Comparison of ENCODE assay signal across 9 cellular contexts in genomic region chr7:24381919-24382505, GRCh38.
DNase-seq lines count a peak whose midpoint lies in the region; ATAC-seq, FAIRE-seq and TF ChIP-seq lines count a peak whose summit lies in the region.
"Had no signal": no experiment of that assay in that cellular context is flagged by ENCODE, and none has a peak within 500 bp of the region (broad histone marks: within the 10 kb centered on the region; RNA-seq: fewer than 3 reads in every experiment).

No MANE protein-coding gene starts in this region.

- H3K79me2 ChIP-seq in H9 (ENCODE audit: insufficient read depth, low read length), result no peaks in the 10 kb centered on the region

- H3K4me1 Mint-ChIP-seq in H9, result peaks cover 39 to 49% of the 10 kb centered on the region in 2 experiments
- no peaks in the 10 kb centered on the region for H3K4me1 Mint-ChIP-seq in activated CD8-positive, alpha-beta T cell treated with anti-CD3 and anti-CD28 coated beads, Interleukin-2, amount 10 ng/mL, durations not matched to agents 7 days and 5 days (ENCODE audit: low read depth)

- no peak overlapping the region for H3K56ac ChIP-seq in H9 (ENCODE audit: insufficient read length, low read depth, low read length)

- no peak overlapping the region for H4K8ac ChIP-seq in H9 (replicated peaks; ENCODE audit: insufficient read length, low read depth, low read length)

- no peak overlapping the region for H3K18ac ChIP-seq in H9 (ENCODE audit: insufficient read length, low read depth, low read length)

- no peak overlapping the region for H3K4ac ChIP-seq in H9 (ENCODE audit: low read depth, low read length)

- H3K4me3 ChIP-seq in GM12864 (ENCODE audit: low read depth, low read length), result no peak overlapping the region
- H3K4me3 ChIP-seq in fibroblast of mammary gland (ENCODE audit: control insufficient read depth, low read depth, low read length), result no peak overlapping the region

- TF ChIP-seq CTCF in GM12864 (IDR thresholded peaks at IDR 0.05; ENCODE audit: low read depth, low read length, missing control alignments) (peak; percentile 55), H9 (conservative IDR thresholded peaks at IDR 0.05) (peak; percentile 70), fibroblast of mammary gland (conservative IDR thresholded peaks at IDR 0.05; ENCODE audit: control insufficient read depth, insufficient read depth, low read depth, low read length) (peak; percentile 38)

- DNase-seq in GM12864 (ENCODE audit: low read depth) (peak; percentile 15), H9 (no peak), NCI-H82 (lab: John Stamatoyannopoulos, UW) (peak; percentile 48), fibroblast of mammary gland (ENCODE audit: low read depth) (peak; percentile 27), RCC 7860 (ENCODE audit: low spot score) (no peak)
- no peak for DNase-seq in activated CD8-positive, alpha-beta T cell treated with anti-CD3 and anti-CD28 coated beads, Interleukin-2, amount 10 ng/mL, durations not matched to agents 7 days and 5 days
- DNase-seq in activated effector memory CD4-positive, alpha-beta T cell treated with Interleukin-2 at 50 U/mL for 16 hours, result no peak

- H2AFZ ChIP-seq in H9 (ENCODE audit: low read length), result peak overlapping the region; percentile 67

- no peaks in the 10 kb centered on the region for H3K23me2 ChIP-seq in H9 (ENCODE audit: insufficient read length, low read depth, low read length, poor library complexity, severe bottlenecking)

- H4K5ac ChIP-seq in H9 (ENCODE audit: insufficient read length, low read depth, low read length), result no peak overlapping the region

- no peak for FAIRE-seq in RCC 7860 (lab: Jason Lieb, UNC)

- H3K27ac ChIP-seq in H9 (ENCODE audit: insufficient read length, low read depth, low read length), result no peak overlapping the region

- no peak overlapping the region for H2BK5ac ChIP-seq in H9 (ENCODE audit: insufficient read length, low read length)

- CTCF ChIA-PET in activated CD8-positive, alpha-beta T cell treated with anti-CD3 and anti-CD28 coated beads, Interleukin-2, amount 10 ng/mL, durations not matched to agents 7 days and 5 days (lab: Charles Lee), result interaction anchor here (1.0 to 1.4 kb wide), 3 partner anchors 12 to 519 kb away, joined by 3 to 4 read pairs (median 3); no protein-coding TSS in a partner anchor

- POLR2A ChIA-PET in activated CD8-positive, alpha-beta T cell treated with anti-CD3 and anti-CD28 coated beads, Interleukin-2, amount 10 ng/mL, durations not matched to agents 7 days and 5 days (lab: Charles Lee), result no interaction called here

- no peak overlapping the region for H2BK120ac ChIP-seq in H9 (ENCODE audit: low read depth, low read length, poor library complexity, severe bottlenecking)

- no peak overlapping the region for H3K14ac ChIP-seq in H9 (ENCODE audit: insufficient read depth, low read length)

- H4K91ac ChIP-seq in H9 (ENCODE audit: insufficient read length, low read depth, low read length), result no peak overlapping the region

- H2BK15ac ChIP-seq in H9 (ENCODE audit: low read depth, low read length), result 0 out of 2 replicates have a peak overlapping the region, but pooled peaks have one; percentile 81

- no peak overlapping the region for H3K4me2 ChIP-seq in H9 (ENCODE audit: insufficient read depth, insufficient read length, low read length)

- no peak overlapping the region for H2BK20ac ChIP-seq in H9 (ENCODE audit: low read depth, low read length, poor library complexity, severe bottlenecking)

- no peak for ATAC-seq in activated CD8-positive, alpha-beta T cell treated with anti-CD3 and anti-CD28 coated beads, Interleukin-2, amount 10 ng/mL, durations not matched to agents 7 days and 5 days
- no peak for ATAC-seq in GM19324 (IDR thresholded peaks at IDR 0.05; ENCODE audit: low FRiP score, unreplicated experiment)

- H2AK5ac ChIP-seq in H9 (ENCODE audit: insufficient read length, low read length), result no peak overlapping the region

- no peak overlapping the region for H3K23ac ChIP-seq in H9 (ENCODE audit: insufficient read length, low read depth, low read length)

- H2BK12ac ChIP-seq in H9 (ENCODE audit: insufficient read length, low read depth, low read length), result peak overlapping the region; percentile 5

- no peaks in the 10 kb centered on the region for H4K20me1 ChIP-seq in H9 (ENCODE audit: control insufficient read depth, insufficient read depth, insufficient read length)

- H3K9me3 Mint-ChIP-seq in H9, result peaks cover 14% of the 10 kb centered on the region in 2 experiments
- no peaks in the 10 kb centered on the region for H3K9me3 Mint-ChIP-seq in activated CD8-positive, alpha-beta T cell treated with anti-CD3 and anti-CD28 coated beads, Interleukin-2, amount 10 ng/mL, durations not matched to agents 7 days and 5 days (ENCODE audit: insufficient read depth)
- H3K9me3 Mint-ChIP-seq: T-helper 1 cell treated with Interleukin-12 subunit alpha and Interleukin-12 subunit beta and Interleukin-4 antibody, amounts not matched to agents 30 μg/mL and 1 μg/mL, for 36 hours had no signal

- H3K9me3 ChIP-seq in H9 (ENCODE audit: control insufficient read depth, low read depth, low read length), result no peaks in the 10 kb centered on the region

- H3K4me1 ChIP-seq in H9 (ENCODE audit: insufficient read depth, low read length), result peaks cover 14% of the 10 kb centered on the region; the same call in 1 of the 2 replicates

- no CpG with 5 or more reads among the region's 6 CpGs for WGBS in H9 (ENCODE audit: extremely low coverage, insufficient read length, low lambda C conversion rate)

- H3K79me1 ChIP-seq in H9 (ENCODE audit: insufficient read depth, low read depth, low read length, poor library complexity, severe bottlenecking), result no peaks in the 10 kb centered on the region

- peaks cover 9 to 19% (median 14%) of the 10 kb centered on the region in 3 experiments for H3K36me3 Mint-ChIP-seq in H9 (ENCODE audit: insufficient read depth in 1 of 3, low read depth in 3 of 3)
- H3K36me3 Mint-ChIP-seq in activated CD8-positive, alpha-beta T cell treated with anti-CD3 and anti-CD28 coated beads, Interleukin-2, amount 10 ng/mL, durations not matched to agents 7 days and 5 days (ENCODE audit: low read depth), result no peaks in the 10 kb centered on the region

- no peak overlapping the region for H3K4me3 Mint-ChIP-seq in H9
- H3K4me3 Mint-ChIP-seq in activated CD8-positive, alpha-beta T cell treated with anti-CD3 and anti-CD28 coated beads, Interleukin-2, amount 10 ng/mL, durations not matched to agents 7 days and 5 days, result no peak overlapping the region
- H3K4me3 Mint-ChIP-seq: T-helper 1 cell treated with Interleukin-12 subunit alpha and Interleukin-12 subunit beta and Interleukin-4 antibody, amounts not matched to agents 30 μg/mL and 1 μg/mL, for 36 hours had no signal

- H3K27me3 ChIP-seq in H9 (ENCODE audit: insufficient read depth, low read length), result no peaks in the 10 kb centered on the region

- no peaks in the 10 kb centered on the region for H3K27me3 Mint-ChIP-seq in H9 (ENCODE audit: low read depth)
- H3K27me3 Mint-ChIP-seq in activated CD8-positive, alpha-beta T cell treated with anti-CD3 and anti-CD28 coated beads, Interleukin-2, amount 10 ng/mL, durations not matched to agents 7 days and 5 days (ENCODE audit: low read depth), result peaks cover 3% of the 10 kb centered on the region

- H3K9ac ChIP-seq in H9 (ENCODE audit: extremely low read depth, insufficient read length, low read length), result no peak overlapping the region

- H3T11ph ChIP-seq in H9 (ENCODE audit: low read length), result no peak overlapping the region

- peak overlapping the region in 1 of 3 experiments; percentile 6; a peak in 5 of 7 replicates for H3K27ac Mint-ChIP-seq in H9
- H3K27ac Mint-ChIP-seq in activated CD8-positive, alpha-beta T cell treated with anti-CD3 and anti-CD28 coated beads, Interleukin-2, amount 10 ng/mL, durations not matched to agents 7 days and 5 days, result no peak overlapping the region
- H3K27ac Mint-ChIP-seq: T-helper 1 cell treated with Interleukin-12 subunit alpha and Interleukin-12 subunit beta and Interleukin-4 antibody, amounts not matched to agents 30 μg/mL and 1 μg/mL, for 36 hours had no signal

Comparison
In these comparisons a context has a peak if more than half of its experiments do, and no peak if none do; other contexts are left out.
1. DNase-seq: peak in GM12864 (single experiment), NCI-H82 (single experiment) and fibroblast of mammary gland (single experiment); none in H9 (single experiment), activated CD8-positive, alpha-beta T cell treated with anti-CD3 and anti-CD28 coated beads, Interleukin-2, amount 10 ng/mL, durations not matched to agents 7 days and 5 days (single experiment), activated effector memory CD4-positive, alpha-beta T cell treated with Interleukin-2 at 50 U/mL for 16 hours (single experiment) and RCC 7860 (single experiment).
2. Peak in every context shown above with its lines, with median percentiles within 50 percentile points of each other: CTCF ChIP-seq.